Comparison of ENCODE assay signal across 1 cellular context in the genomic region with DNA sequence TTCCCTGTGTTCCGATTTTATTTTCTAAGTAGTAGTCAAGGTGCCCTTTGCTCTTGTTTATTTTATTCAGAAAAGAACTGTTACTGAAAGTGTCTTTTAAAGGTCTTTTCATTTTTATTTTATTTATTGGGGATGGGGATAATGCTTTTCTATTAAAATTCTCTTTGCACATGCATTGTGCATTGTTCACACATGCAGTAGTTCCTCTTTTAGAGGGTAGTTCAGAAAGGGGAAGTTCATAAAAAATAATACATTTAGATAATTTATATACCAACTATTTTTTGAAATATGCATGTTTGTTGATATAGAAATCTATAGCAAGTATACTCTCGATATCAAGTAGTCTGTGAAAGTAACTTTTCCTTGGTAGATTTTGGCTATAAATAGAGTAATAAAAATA.
TF ChIP-seq lines count a peak whose summit lies in the region.

No MANE protein-coding gene starts in this region.

TF ChIP-seq in K562, 482 proteins besides CTCF, POLR2A, EP300 and RAD21:
- TF ChIP-seq ZNF507 (tag; conservative IDR thresholded peaks at IDR 0.05), result peak; percentile 26; the same call in 1 of the 2 replicates
- TF ChIP-seq, protein P1, sequence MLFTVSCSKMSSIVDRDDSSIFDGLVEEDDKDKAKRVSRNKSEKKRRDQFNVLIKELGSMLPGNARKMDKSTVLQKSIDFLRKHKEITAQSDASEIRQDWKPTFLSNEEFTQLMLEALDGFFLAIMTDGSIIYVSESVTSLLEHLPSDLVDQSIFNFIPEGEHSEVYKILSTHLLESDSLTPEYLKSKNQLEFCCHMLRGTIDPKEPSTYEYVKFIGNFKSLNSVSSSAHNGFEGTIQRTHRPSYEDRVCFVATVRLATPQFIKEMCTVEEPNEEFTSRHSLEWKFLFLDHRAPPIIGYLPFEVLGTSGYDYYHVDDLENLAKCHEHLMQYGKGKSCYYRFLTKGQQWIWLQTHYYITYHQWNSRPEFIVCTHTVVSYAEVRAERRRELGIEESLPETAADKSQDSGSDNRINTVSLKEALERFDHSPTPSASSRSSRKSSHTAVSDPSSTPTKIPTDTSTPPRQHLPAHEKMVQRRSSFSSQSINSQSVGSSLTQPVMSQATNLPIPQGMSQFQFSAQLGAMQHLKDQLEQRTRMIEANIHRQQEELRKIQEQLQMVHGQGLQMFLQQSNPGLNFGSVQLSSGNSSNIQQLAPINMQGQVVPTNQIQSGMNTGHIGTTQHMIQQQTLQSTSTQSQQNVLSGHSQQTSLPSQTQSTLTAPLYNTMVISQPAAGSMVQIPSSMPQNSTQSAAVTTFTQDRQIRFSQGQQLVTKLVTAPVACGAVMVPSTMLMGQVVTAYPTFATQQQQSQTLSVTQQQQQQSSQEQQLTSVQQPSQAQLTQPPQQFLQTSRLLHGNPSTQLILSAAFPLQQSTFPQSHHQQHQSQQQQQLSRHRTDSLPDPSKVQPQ (CRISPR knock-in tag; IDR thresholded peaks at IDR 0.05; ENCODE audit: borderline replicate concordance), result no peak
- 0 out of 4 replicates have a peak, but pooled peaks of 1 of the 2 experiments have one; percentile 13 for TF ChIP-seq MAZ (CRISPR knock-in tag; conservative IDR thresholded peaks at IDR 0.05 in 1 of 2, IDR thresholded peaks at IDR 0.05 in 1 of 2)
